9 cellular contexts compared by ENCODE assay signal in genomic region chr6:108848116-108848868, GRCh38. TPM values are rescaled to one million over a fixed set of nuclear protein-coding genes. Genes with fewer than 3 reads are reported as not detected.
DNase-seq lines count a peak whose midpoint lies in the region; ATAC-seq, FAIRE-seq and TF ChIP-seq lines count a peak whose summit lies in the region.
"Had no signal": no experiment of that assay in that cellular context is flagged by ENCODE, and none has a peak within 500 bp of the region (broad histone marks: within the 10 kb centered on the region; RNA-seq: fewer than 3 reads in every experiment).

Gene ARMC2 (plus strand): TSS chr6:108848422. CDS start chr6:108854268, 5,846 bp downstream.

- H3K27ac Mint-ChIP-seq in dendritic cell treated with granulocyte-macrophage colony-stimulating factor and Interleukin-4, amounts not matched to agents 40 ng/mL and 50 ng/mL, for 4 days, result peak within 1 kb of the TSS; percentile 84

- 4% methylated on average over 5 of the region's 61 CpGs for WGBS in HepG2 (ENCODE audit: low lambda C conversion rate)

- TF ChIP-seq CTCF in BJ (IDR thresholded peaks at IDR 0.05; ENCODE audit: insufficient read depth, low read depth, low read length) (no peak), HepG2 (CRISPR knock-in tag; IDR thresholded peaks at IDR 0.05) (no peak)

- CTCF ChIA-PET in BJ (lab: Yijun Ruan, JAX) (interaction anchor here (1.0 to 1.5 kb wide), 5 partner anchors 16 to 306 kb away, joined by 3 to 7 read pairs (median 4); no protein-coding TSS in a partner anchor), HepG2 (lab: Yijun Ruan, JAX; ENCODE audit: low intra/inter-chr PET ratio, low total read pairs) (no interaction called here)

- peaks cover 52% of the 10 kb centered on the region for H3K4me1 Mint-ChIP-seq in dendritic cell treated with granulocyte-macrophage colony-stimulating factor and Interleukin-4, amounts not matched to agents 40 ng/mL and 50 ng/mL, for 4 days (ENCODE audit: low read depth)

- BruUV-seq in HepG2 (replicated peaks; lab: Mats Ljungman, UMichigan), result no TSS peak

- DNase-seq in BJ (ENCODE audit: low read depth) (peak; percentile 27), NCI-H526 treated with DMSO at 0.1 percent for 48 hours (lab: John Stamatoyannopoulos, UW) (peak; percentile 84), HepG2 (ENCODE audit: low spot score) (peak; percentile 74)
- peak; percentile 79 to 81 for DNase-seq in activated CD4-positive, alpha-beta T cell treated with anti-CD3 and anti-CD28 coated beads, Interleukin-2, amount 50 U/mL, for 24 hours (ENCODE audit: low read depth in 1 of 2, low spot score in 1 of 2)
- DNase-seq in stimulated activated CD4-positive, alpha-beta T cell treated with anti-CD3 and anti-CD28 coated beads, Interleukin-2, amount 100 ng/mL, for 48 hours, result peak; percentile 84 to 88

- intact Hi-C loops in dendritic cell treated with granulocyte-macrophage colony-stimulating factor and Interleukin-4, amounts not matched to agents 40 ng/mL and 50 ng/mL, for 4 days (cut with micrococcal nuclease), result loop anchor here (1.0 kb wide), 1 partner anchor 11 kb away; no protein-coding TSS in a partner anchor
- intact Hi-C loops in HepG2 (cut with micrococcal nuclease; ENCODE audit: unreplicated experiment), result no loop called here

- H3K27me3 Mint-ChIP-seq in dendritic cell treated with granulocyte-macrophage colony-stimulating factor and Interleukin-4, amounts not matched to agents 40 ng/mL and 50 ng/mL, for 4 days, result peaks cover 8% of the 10 kb centered on the region

- in situ Hi-C loops in HepG2 (cut with HindIII; ENCODE audit: extremely low pct_ligation_motif_present, low pct_unique_long_range_greater_than_20kb), result no loop called here

- H3K36me3 ChIP-seq in BJ (ENCODE audit: control insufficient read depth, insufficient read depth, low read length) (no peaks in the 10 kb centered on the region), HepG2 (replicated peaks in 1 of 2; ENCODE audit: control insufficient read depth in 1 of 2, insufficient read depth in 2 of 2, low read length in 2 of 2) (no peaks in the 10 kb centered on the region)

- H3K4me3 Mint-ChIP-seq in dendritic cell treated with granulocyte-macrophage colony-stimulating factor and Interleukin-4, amounts not matched to agents 40 ng/mL and 50 ng/mL, for 4 days, result peak within 1 kb of the TSS; percentile 85

- H3K4me2 ChIP-seq in HepG2 (ENCODE audit: low read depth, low read length), result peak within 1 kb of the TSS; percentile 97

- peak within 1 kb of the TSS; percentile 87 for H2AFZ ChIP-seq in HepG2 (ENCODE audit: low read length)

- peaks cover 34% of the 10 kb centered on the region for H3K4me1 ChIP-seq in HepG2 (ENCODE audit: insufficient read depth, low read length)

- TF ChIP-seq EP300 in HepG2 (IDR thresholded peaks at IDR 0.05; ENCODE audit: low read depth in 2 of 2, low read length in 2 of 2) (no peak), HepG2 (CRISPR knock-in tag; IDR thresholded peaks at IDR 0.05; ENCODE audit: borderline replicate concordance) (no peak)

- peak within 1 kb of the TSS; percentile 68 for H3K9ac ChIP-seq in HepG2 (ENCODE audit: insufficient read depth, low read depth, low read length)

- TF ChIP-seq POLR2A in HepG2 (IDR thresholded peaks at IDR 0.05; ENCODE audit: insufficient read depth in 1 of 2, low read depth in 2 of 2, low read length in 2 of 2), result peak in 1 of 2 experiments; percentile 95; a peak in 2 of 4 replicates

- no peak for TF ChIP-seq RAD21 in HepG2 (CRISPR knock-in tag; IDR thresholded peaks at IDR 0.05)

- H3K9me3 ChIP-seq in HepG2 (ENCODE audit: low read length), result no peaks in the 10 kb centered on the region

- H3K79me2 ChIP-seq in HepG2 (ENCODE audit: insufficient read depth, low read length), result no peaks in the 10 kb centered on the region

- H3K9me3 Mint-ChIP-seq in dendritic cell treated with granulocyte-macrophage colony-stimulating factor and Interleukin-4, amounts not matched to agents 40 ng/mL and 50 ng/mL, for 4 days, result no peaks in the 10 kb centered on the region

- H3K27me3 ChIP-seq in BJ (ENCODE audit: control insufficient read depth, insufficient read depth, low read length), result no peaks in the 10 kb centered on the region; the same call in 1 of the 2 replicates
- H3K27me3 ChIP-seq in HepG2 (ENCODE audit: control insufficient read depth in 1 of 2, insufficient read depth in 2 of 2, low read length in 2 of 2), result peaks cover 0 to 4% of the 10 kb centered on the region in 2 experiments; a peak in 3 of 5 replicates

- peak within 1 kb of the TSS; percentile 74 for H3K4me3 ChIP-seq in BJ (ENCODE audit: low read depth, low read length)
- peak within 1 kb of the TSS; percentile 63 to 84 (median 66) for H3K4me3 ChIP-seq in HepG2 (replicated peaks in 1 of 3; ENCODE audit: insufficient read depth in 1 of 3, low read depth in 2 of 3, low read length in 3 of 3)

- POLR2A ChIA-PET in BJ (lab: Charles Lee) (no interaction called here), HepG2 (lab: Yijun Ruan, JAX) (interaction anchor here (0.7 to 2.2 kb wide), 3 partner anchors 246 to 291 kb away, joined by 3 to 16 read pairs (median 5); partner anchors contain the start of genes FOXO3 and SESN1)

- H3K36me3 Mint-ChIP-seq in dendritic cell treated with granulocyte-macrophage colony-stimulating factor and Interleukin-4, amounts not matched to agents 40 ng/mL and 50 ng/mL, for 4 days (ENCODE audit: low read depth), result peaks cover 4% of the 10 kb centered on the region

- FAIRE-seq in HepG2 (lab: Jason Lieb, UNC), result peak; percentile 56
- FAIRE-seq: TTC549 had no signal

- ATAC-seq in GM19328 (IDR thresholded peaks at IDR 0.05; ENCODE audit: unreplicated experiment) (peak; percentile 82), HG03460 (IDR thresholded peaks at IDR 0.05; ENCODE audit: unreplicated experiment) (peak; percentile 96), HepG2 (peak; percentile 97)

- no peaks in the 10 kb centered on the region for H4K20me1 ChIP-seq in HepG2 (ENCODE audit: insufficient read depth, low read length)

- peak within 1 kb of the TSS; percentile 48 for H3K27ac ChIP-seq in HepG2 (ENCODE audit: extremely low read length, insufficient read depth, low read length)

TF ChIP-seq in HepG2, 621 proteins besides CTCF, POLR2A, EP300 and RAD21 (continues in another document):
- TF ChIP-seq TOE1 (CRISPR knock-in tag; IDR thresholded peaks at IDR 0.05) (no peak), ZNF839 (CRISPR knock-in tag; IDR thresholded peaks at IDR 0.05; ENCODE audit: borderline replicate concordance) (0 out of 2 replicates have a peak, but pooled peaks have one; percentile 41), AFF4 (CRISPR knock-in tag; IDR thresholded peaks at IDR 0.05) (no peak), ZNF296 (CRISPR knock-in tag; conservative IDR thresholded peaks at IDR 0.05) (no peak), MAFK (conservative IDR thresholded peaks at IDR 0.05 in 1 of 2, IDR thresholded peaks at IDR 0.05 in 1 of 2; ENCODE audit: low read length in 2 of 2) (no peak), EED (CRISPR knock-in tag; IDR thresholded peaks at IDR 0.05) (no peak)

RNA-seq across cellular contexts. Expression of gene ARMC2, which starts in this region (rescaled TPM):
- polyA plus RNA-seq in BJ (2011; rRNA removed) (2.4 and 3.6 TPM in 2 replicates), HepG2 (2011; rRNA removed) (1.4 and 2.2 TPM in 2 replicates)
- polyA minus RNA-seq in BJ (2011; rRNA and poly(A)+ RNA removed), result 1.6 and 1.8 TPM in 2 replicates
- 3.2 and 4.4 TPM in 2 replicates for total RNA-seq in HepG2 (2016; rRNA removed; fragmentation: Illumina TruSeq; extraction: Trizol)
- 2.7 and 3.0 TPM in 2 replicates for total RNA-seq in HepG2 (2016; cell fraction: cytosol; rRNA removed; fragmentation: Illumina TruSeq; extraction: Trizol; ENCODE audit: low read depth)
- total RNA-seq in HepG2 (2016; cell fraction: insoluble cytoplasmic fraction; rRNA removed; fragmentation: Illumina TruSeq; extraction: Trizol), result 3.0 and 3.8 TPM in 2 replicates
- 3.9 and 4.8 TPM in 2 replicates for total RNA-seq in HepG2 (2016; cell fraction: membrane; rRNA removed; fragmentation: Illumina TruSeq; extraction: Trizol)
- 3.3 and 4.0 TPM in 2 replicates for total RNA-seq in HepG2 (2016; cell fraction: nucleus; rRNA removed; fragmentation: Illumina TruSeq; extraction: Trizol)
- polyA plus RNA-seq in HepG2 (2011; cell fraction: cytosol; rRNA removed), result 1.1 and 2.0 TPM in 2 replicates
- 0.93 and 2.3 TPM in 2 replicates for polyA plus RNA-seq in HepG2 (2011; cell fraction: nucleus; rRNA removed)
- polyA plus RNA-seq in HepG2 (2012), result 1.1 and 1.8 TPM in 2 replicates
- 4.8 and 5.1 TPM in 2 replicates for polyA plus RNA-seq in HepG2 (2016; cell fraction: cytosol; fragmentation: Illumina TruSeq; extraction: Trizol; ENCODE audit: low read depth)
- 2.6 and 3.1 TPM in 2 replicates for polyA plus RNA-seq in HepG2 (2016; cell fraction: insoluble cytoplasmic fraction; fragmentation: Illumina TruSeq; extraction: Trizol; ENCODE audit: low read depth)
- polyA plus RNA-seq in HepG2 (2016; cell fraction: membrane; fragmentation: Illumina TruSeq; extraction: Trizol; ENCODE audit: low read depth), result 3.6 and 4.0 TPM in 2 replicates
- polyA plus RNA-seq in HepG2 (2016; cell fraction: nucleus; fragmentation: Illumina TruSeq; extraction: Trizol; ENCODE audit: insufficient read depth, low read depth), result 4.9 and 5.6 TPM in 2 replicates
- polyA minus RNA-seq in HepG2 (2011; rRNA and poly(A)+ RNA removed; ENCODE audit: low replicate concordance), result 2.0 and 2.2 TPM in 2 replicates
- 1.8 and 2.2 TPM in 2 replicates for polyA minus RNA-seq in HepG2 (2011; cell fraction: cytosol; rRNA and poly(A)+ RNA removed)
- polyA minus RNA-seq in HepG2 (2011; cell fraction: nucleus; rRNA and poly(A)+ RNA removed), result 3.2 and 4.6 TPM in 2 replicates

Comparison
In these comparisons a context has a peak if more than half of its experiments do, and no peak if none do; other contexts are left out.
1. Peak in every context shown above with its lines: DNase-seq, ATAC-seq, H3K4me3 ChIP-seq and H3K27ac ChIP-seq.
2. DNase-seq: peak in every context shown above with its lines; median percentile 86 in stimulated activated CD4-positive, alpha-beta T cell treated with anti-CD3 and anti-CD28 coated beads, Interleukin-2, amount 100 ng/mL, for 48 hours; 84 in NCI-H526 treated with DMSO at 0.1 percent for 48 hours; 80 in activated CD4-positive, alpha-beta T cell treated with anti-CD3 and anti-CD28 coated beads, Interleukin-2, amount 50 U/mL, for 24 hours; 74 in HepG2; 27 in BJ.